Comparison of ENCODE assay signal across 16 cellular contexts in genomic region chr2:20613342-20613916, GRCh38. TPM values are rescaled to one million over a fixed set of nuclear protein-coding genes. Genes with fewer than 3 reads are reported as not detected.
DNase-seq lines count a peak whose midpoint lies in the region; ATAC-seq and TF ChIP-seq lines count a peak whose summit lies in the region.
"Had no signal": no experiment of that assay in that cellular context is flagged by ENCODE, and none has a peak within 500 bp of the region (broad histone marks: within the 10 kb centered on the region; RNA-seq: fewer than 3 reads in every experiment).

No MANE protein-coding gene starts in this region.

- H3K79me1 ChIP-seq in neuronal stem cell (ENCODE audit: low read depth, low read length) = no peaks in the 10 kb centered on the region

- H3K4me1 Mint-ChIP-seq in activated naive CD4-positive, alpha-beta T cell treated with anti-CD3 and anti-CD28 coated beads, Interleukin-2, amount 10 ng/mL, durations not matched to agents 7 days and 5 days = no peaks in the 10 kb centered on the region

- no peak overlapping the region for H3K4me3 ChIP-seq in neuronal stem cell (ENCODE audit: low read length in 2 of 2)
- no peak overlapping the region for H3K4me3 ChIP-seq in uterus
- H3K4me3 ChIP-seq: smooth muscle cell had no signal

- H3K14ac ChIP-seq in neuronal stem cell (ENCODE audit: low read length) = no peak overlapping the region

- no CpG with 5 or more reads among the region's 12 CpGs for WGBS in neuronal stem cell (ENCODE audit: extremely low coverage in 2 of 2, insufficient read length in 2 of 2, insufficient replicate concordance in 1 of 2), 2 donors

- H2BK120ac ChIP-seq in neuronal stem cell (ENCODE audit: low read depth, low read length) = peak overlapping the region; percentile 6

- H3K4me1 ChIP-seq in neuronal stem cell (ENCODE audit: control insufficient read depth in 2 of 2, insufficient read depth in 1 of 2, low read depth in 1 of 2, low read length in 2 of 2) = peaks cover 20 to 29% of the 10 kb centered on the region in 2 donors
- peaks cover 29 to 45% of the 10 kb centered on the region in 2 donors for H3K4me1 ChIP-seq in uterus

- peak overlapping the region; percentile 39 for H2AK5ac ChIP-seq in neuronal stem cell (ENCODE audit: low read depth, low read length)

- no peak overlapping the region for H2BK5ac ChIP-seq in neuronal stem cell (ENCODE audit: low read length)

- H3K9me3 ChIP-seq in neuronal stem cell (replicated peaks in 1 of 2; ENCODE audit: control insufficient read depth in 2 of 2, insufficient read depth in 1 of 2, low read depth in 1 of 2, low read length in 2 of 2) (no peaks in the 10 kb centered on the region), uterus (no peaks in the 10 kb centered on the region)

- peak overlapping the region; percentile 67 for H2BK12ac ChIP-seq in neuronal stem cell (ENCODE audit: low read length)

- H3K18ac ChIP-seq in neuronal stem cell (ENCODE audit: low read length) = peak overlapping the region; percentile 57

- H3K27me3 Mint-ChIP-seq in activated naive CD4-positive, alpha-beta T cell treated with anti-CD3 and anti-CD28 coated beads, Interleukin-2, amount 10 ng/mL, durations not matched to agents 7 days and 5 days = peaks cover 3% of the 10 kb centered on the region

- no peak overlapping the region for H2AFZ ChIP-seq in neuronal stem cell (ENCODE audit: low read length)

- H3K27me3 ChIP-seq in neuronal stem cell (ENCODE audit: control insufficient read depth in 3 of 3, insufficient read depth in 3 of 3, low read depth in 1 of 3, low read length in 3 of 3) (no peaks in the 10 kb centered on the region), uterus (no peaks in the 10 kb centered on the region)
- H3K27me3 ChIP-seq: foreskin keratinocyte had no signal

- no peak overlapping the region for H3K23ac ChIP-seq in neuronal stem cell (ENCODE audit: low read depth, low read length, poor library complexity)

- no peaks in the 10 kb centered on the region for H3K36me3 Mint-ChIP-seq in activated naive CD4-positive, alpha-beta T cell treated with anti-CD3 and anti-CD28 coated beads, Interleukin-2, amount 10 ng/mL, durations not matched to agents 7 days and 5 days
- H3K36me3 Mint-ChIP-seq: natural killer cell had no signal

- H3K36me3 ChIP-seq in neuronal stem cell (replicated peaks in 1 of 2; ENCODE audit: control insufficient read depth in 2 of 2, insufficient read depth in 2 of 2, low read length in 2 of 2) (no peaks in the 10 kb centered on the region), uterus (no peaks in the 10 kb centered on the region)

- TF ChIP-seq POLR2A in uterus (IDR thresholded peaks at IDR 0.05) = no peak

- H3K27ac Mint-ChIP-seq in activated naive CD4-positive, alpha-beta T cell treated with anti-CD3 and anti-CD28 coated beads, Interleukin-2, amount 10 ng/mL, durations not matched to agents 7 days and 5 days = no peak overlapping the region
- H3K27ac Mint-ChIP-seq: natural killer cell had no signal

- DNase-seq in activated naive CD4-positive, alpha-beta T cell treated with anti-CD3 and anti-CD28 coated beads, Interleukin-2, amount 10 ng/mL, durations not matched to agents 7 days and 5 days = peak; percentile 18
- DNase-seq in activated naive CD4-positive, alpha-beta T cell treated with Interleukin-2 at 50 U/mL for 16 hours = no peak
- DNase-seq in cardiac septum (ENCODE audit: low spot score) (peak; percentile 64), neuronal stem cell (ENCODE audit: low spot score) (no peak), uterus (peak; percentile 16 to 17), hippocampal formation (lab: John Stamatoyannopoulos, UW) (no peak), NCI-H1417 treated with DMSO at 0.1 percent for 48 hours (lab: John Stamatoyannopoulos, UW) (no peak)
- DNase-seq: amniotic stem cell, foreskin keratinocyte, natural killer cell, NCI-H1694, SIG-M5 had no signal

- H3K4me3 Mint-ChIP-seq in activated naive CD4-positive, alpha-beta T cell treated with anti-CD3 and anti-CD28 coated beads, Interleukin-2, amount 10 ng/mL, durations not matched to agents 7 days and 5 days = no peak overlapping the region
- H3K4me3 Mint-ChIP-seq: natural killer cell had no signal

- H3K27ac ChIP-seq in neuronal stem cell (replicated peaks; ENCODE audit: low read length) (no peak overlapping the region), uterus (peak overlapping the region; percentile 95)
- H3K27ac ChIP-seq: foreskin keratinocyte had no signal

- no peak for TF ChIP-seq CTCF in uterus (IDR thresholded peaks at IDR 0.05)

- no peak overlapping the region for H3K4me2 ChIP-seq in neuronal stem cell (ENCODE audit: insufficient read depth, low read length, poor library complexity, severe bottlenecking)

- CTCF ChIA-PET in activated naive CD4-positive, alpha-beta T cell treated with anti-CD3 and anti-CD28 coated beads, Interleukin-2, amount 10 ng/mL, durations not matched to agents 7 days and 5 days (lab: Charles Lee) = interaction anchor here (0.6 kb wide), 1 partner anchor 17 kb away, joined by 3 read pairs; no protein-coding TSS in a partner anchor

- peak overlapping the region; percentile 26 for H4K91ac ChIP-seq in neuronal stem cell (ENCODE audit: low read depth, low read length, poor library complexity)

- no peak overlapping the region for H3K4ac ChIP-seq in neuronal stem cell (ENCODE audit: low read length)

- H4K8ac ChIP-seq in neuronal stem cell (ENCODE audit: low read depth, low read length) = no peak overlapping the region

- H2BK15ac ChIP-seq in neuronal stem cell (ENCODE audit: low read length) = no peak overlapping the region

- intact Hi-C loops in cardiac septum (cut with DNase I) = no loop called here
- intact Hi-C loops in uterus (cut with DNase I; ENCODE audit: low total_unique reads) = no loop called here

- no peak for ATAC-seq in GM21381 (IDR thresholded peaks at IDR 0.05; ENCODE audit: unreplicated experiment)
- ATAC-seq: foreskin keratinocyte, natural killer cell had no signal

- no peak overlapping the region for H3K9ac ChIP-seq in neuronal stem cell (ENCODE audit: low read depth, low read length, poor library complexity)

- no peaks in the 10 kb centered on the region for H3K9me3 Mint-ChIP-seq in activated naive CD4-positive, alpha-beta T cell treated with anti-CD3 and anti-CD28 coated beads, Interleukin-2, amount 10 ng/mL, durations not matched to agents 7 days and 5 days
- H3K9me3 Mint-ChIP-seq: natural killer cell had no signal

RNA-seq across cellular contexts. Expression of gene HS1BP3, which starts 37.5 kb away (rescaled TPM):
- 15.6 TPM for total RNA-seq in cardiac septum
- 13.1 TPM for polyA plus RNA-seq in neuronal stem cell (2013, experiment 1 of 2)
- polyA plus RNA-seq in neuronal stem cell (2013, experiment 2 of 2) = 12.9 TPM
- total RNA-seq in uterus = 10 to 100 TPM in 3 of 4 donors, 1 to 10 TPM in 1; 7.1 to 41.8 (median 28.4) TPM

RNA-seq across cellular contexts. Expression of gene GDF7, which starts 53.5 kb away (rescaled TPM):
- total RNA-seq in cardiac septum (0.94 TPM), uterus (10 to 100 TPM in 1 of 4 donors, 1 to 10 TPM in 3; 1.5 to 45.6 (median 5.4) TPM)
- polyA plus RNA-seq in neuronal stem cell (2013, experiment 1 of 2) = 0.04 TPM
- polyA plus RNA-seq in neuronal stem cell (2013, experiment 2 of 2) = 0.06 TPM
- total RNA-seq: A673, foreskin keratinocyte had no signal
- polyA plus RNA-seq: foreskin keratinocyte, keratinocyte, smooth muscle cell had no signal

Comparison
In these comparisons a context has a peak if more than half of its experiments do, and no peak if none do; other contexts are left out.
1. DNase-seq: peak in activated naive CD4-positive, alpha-beta T cell treated with anti-CD3 and anti-CD28 coated beads, Interleukin-2, amount 10 ng/mL, durations not matched to agents 7 days and 5 days (single experiment), cardiac septum (single experiment) and uterus (2 of 2); none in activated naive CD4-positive, alpha-beta T cell treated with Interleukin-2 at 50 U/mL for 16 hours (single experiment), neuronal stem cell (single experiment), hippocampal formation (0 of 2) and NCI-H1417 treated with DMSO at 0.1 percent for 48 hours (single experiment).